1 cellular context compared by ENCODE assay signal in the genomic region with DNA sequence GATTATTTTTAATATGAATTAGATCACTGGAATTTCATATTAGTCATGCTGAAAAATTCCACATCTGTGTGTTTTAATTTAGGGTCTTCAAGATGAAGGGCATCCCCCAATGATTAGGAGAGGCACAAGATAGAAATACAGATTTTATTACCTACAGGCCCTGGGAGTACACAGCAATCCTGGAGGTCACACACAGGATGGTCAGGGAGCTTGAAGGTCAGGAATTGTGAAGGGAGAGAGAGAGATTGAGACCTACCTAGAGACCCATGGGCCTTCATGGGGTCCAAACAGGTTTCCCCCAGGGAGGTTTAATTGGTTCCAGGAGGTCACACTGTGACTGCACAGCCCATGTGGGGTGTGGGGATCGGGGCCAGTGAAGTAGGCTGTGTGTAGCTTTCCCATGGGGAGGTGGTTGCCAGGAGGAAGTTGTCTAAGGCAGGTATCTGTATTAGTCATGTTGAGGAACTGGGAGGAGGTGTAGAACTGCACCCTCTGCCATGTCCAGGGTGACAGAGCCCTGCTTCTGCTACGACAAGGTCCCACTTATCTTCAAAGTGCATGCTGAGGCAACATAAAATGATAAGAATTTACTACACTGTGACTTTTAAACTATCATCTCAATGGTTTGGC.
TF ChIP-seq lines count a peak whose summit lies in the region.

No MANE protein-coding gene starts in this region.

TF ChIP-seq in GM12878, 131 proteins besides CTCF, POLR2A, EP300 and RAD21 (continued from another document):
- TF ChIP-seq, protein P1, sequence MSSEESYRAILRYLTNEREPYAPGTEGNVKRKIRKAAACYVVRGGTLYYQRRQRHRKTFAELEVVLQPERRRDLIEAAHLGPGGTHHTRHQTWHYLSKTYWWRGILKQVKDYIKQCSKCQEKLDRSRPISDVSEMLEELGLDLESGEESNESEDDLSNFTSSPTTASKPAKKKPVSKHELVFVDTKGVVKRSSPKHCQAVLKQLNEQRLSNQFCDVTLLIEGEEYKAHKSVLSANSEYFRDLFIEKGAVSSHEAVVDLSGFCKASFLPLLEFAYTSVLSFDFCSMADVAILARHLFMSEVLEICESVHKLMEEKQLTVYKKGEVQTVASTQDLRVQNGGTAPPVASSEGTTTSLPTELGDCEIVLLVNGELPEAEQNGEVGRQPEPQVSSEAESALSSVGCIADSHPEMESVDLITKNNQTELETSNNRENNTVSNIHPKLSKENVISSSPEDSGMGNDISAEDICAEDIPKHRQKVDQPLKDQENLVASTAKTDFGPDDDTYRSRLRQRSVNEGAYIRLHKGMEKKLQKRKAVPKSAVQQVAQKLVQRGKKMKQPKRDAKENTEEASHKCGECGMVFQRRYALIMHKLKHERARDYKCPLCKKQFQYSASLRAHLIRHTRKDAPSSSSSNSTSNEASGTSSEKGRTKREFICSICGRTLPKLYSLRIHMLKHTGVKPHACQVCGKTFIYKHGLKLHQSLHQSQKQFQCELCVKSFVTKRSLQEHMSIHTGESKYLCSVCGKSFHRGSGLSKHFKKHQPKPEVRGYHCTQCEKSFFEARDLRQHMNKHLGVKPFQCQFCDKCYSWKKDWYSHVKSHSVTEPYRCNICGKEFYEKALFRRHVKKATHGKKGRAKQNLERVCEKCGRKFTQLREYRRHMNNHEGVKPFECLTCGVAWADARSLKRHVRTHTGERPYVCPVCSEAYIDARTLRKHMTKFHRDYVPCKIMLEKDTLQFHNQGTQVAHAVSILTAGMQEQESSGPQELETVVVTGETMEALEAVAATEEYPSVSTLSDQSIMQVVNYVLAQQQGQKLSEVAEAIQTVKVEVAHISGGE (CRISPR knock-in tag; IDR thresholded peaks at IDR 0.05), result no peak
- TF ChIP-seq SIN3A (IDR thresholded peaks at IDR 0.05; ENCODE audit: low read depth, low read length) (no peak), PBX3 (IDR thresholded peaks at IDR 0.05; ENCODE audit: insufficient replicate concordance, low read depth, low read length) (no peak), MLLT1 (IDR thresholded peaks at IDR 0.05) (no peak), TCF3 (IDR thresholded peaks at IDR 0.05; ENCODE audit: borderline replicate concordance, insufficient read depth, low read depth, low read length) (no peak), MTA2 (IDR thresholded peaks at IDR 0.05; ENCODE audit: low read depth) (peak; percentile 62), SIX5 (IDR thresholded peaks at IDR 0.05; ENCODE audit: low read depth, low read length, severe bottlenecking) (no peak), ETV6 (conservative IDR thresholded peaks at IDR 0.05 in 1 of 2, IDR thresholded peaks at IDR 0.05 in 1 of 2; ENCODE audit: borderline replicate concordance in 1 of 2, low read depth in 1 of 2) (no peak), BRCA1 (IDR thresholded peaks at IDR 0.05; ENCODE audit: low read depth, low read length) (no peak), EED (IDR thresholded peaks at IDR 0.05; ENCODE audit: low read depth) (0 out of 2 replicates have a peak, but pooled peaks have one; percentile 14), IRF4 (IDR thresholded peaks at IDR 0.05; ENCODE audit: low read depth, low read length) (peak; percentile 92), SRF (IDR thresholded peaks at IDR 0.05; ENCODE audit: low read depth in 2 of 2, low read length in 2 of 2) (no peak), SMAD5 (IDR thresholded peaks at IDR 0.05; ENCODE audit: low read depth) (no peak), ATF7 (IDR thresholded peaks at IDR 0.05; ENCODE audit: low read depth) (0 out of 2 replicates have a peak, but pooled peaks have one; percentile 20), KDM1A (IDR thresholded peaks at IDR 0.05; ENCODE audit: borderline replicate concordance) (no peak), PAX8 (IDR thresholded peaks at IDR 0.05) (no peak), KAT2A (conservative IDR thresholded peaks at IDR 0.05; ENCODE audit: control insufficient read depth, low read depth, low read length) (no peak)
- TF ChIP-seq, protein P2, sequence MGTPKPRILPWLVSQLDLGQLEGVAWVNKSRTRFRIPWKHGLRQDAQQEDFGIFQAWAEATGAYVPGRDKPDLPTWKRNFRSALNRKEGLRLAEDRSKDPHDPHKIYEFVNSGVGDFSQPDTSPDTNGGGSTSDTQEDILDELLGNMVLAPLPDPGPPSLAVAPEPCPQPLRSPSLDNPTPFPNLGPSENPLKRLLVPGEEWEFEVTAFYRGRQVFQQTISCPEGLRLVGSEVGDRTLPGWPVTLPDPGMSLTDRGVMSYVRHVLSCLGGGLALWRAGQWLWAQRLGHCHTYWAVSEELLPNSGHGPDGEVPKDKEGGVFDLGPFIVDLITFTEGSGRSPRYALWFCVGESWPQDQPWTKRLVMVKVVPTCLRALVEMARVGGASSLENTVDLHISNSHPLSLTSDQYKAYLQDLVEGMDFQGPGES (IDR thresholded peaks at IDR 0.05), result no peak
TF ChIP-seq in GM12878: peak in this region for 25.
